In the genomic region with DNA sequence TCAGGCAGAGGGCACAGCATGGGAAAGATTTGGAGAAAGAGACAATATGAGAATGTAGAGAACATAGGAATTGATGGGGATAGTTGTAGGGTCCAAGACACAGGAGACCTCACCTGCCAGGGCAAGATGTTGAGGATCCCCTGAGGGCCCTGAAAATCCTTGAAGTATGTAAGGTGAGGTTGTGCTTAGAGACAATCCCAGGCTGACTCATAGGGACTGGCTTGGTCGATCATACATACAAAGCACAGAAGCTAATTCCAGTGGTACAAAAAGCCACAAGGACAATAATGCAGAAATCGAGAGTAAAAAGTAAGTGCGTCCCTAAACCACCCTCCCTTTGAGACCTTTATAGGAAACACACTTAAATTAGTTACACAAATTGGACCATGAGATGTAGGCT, we compare ENCODE assay signal across 28 cellular contexts.
A peak's percentile ranks its signal among the peaks of the same experiment; 100 is the strongest.
DNase-seq lines count a peak whose midpoint lies in the region; ATAC-seq, FAIRE-seq and TF ChIP-seq lines count a peak whose summit lies in the region.
"Had no signal": no experiment of that assay in that cellular context is flagged by ENCODE, and none has a peak within 500 bp of the region (broad histone marks: within the 10 kb centered on the region; RNA-seq: fewer than 3 reads in every experiment).

No MANE protein-coding gene starts in this region.

- no peak for TF ChIP-seq EP300 in A549 (IDR thresholded peaks at IDR 0.05)

- ATAC-seq in A549, result no peak
- peak; percentile 73 for ATAC-seq in RWPE2 (ENCODE audit: low read depth)
- ATAC-seq in GM21576 (IDR thresholded peaks at IDR 0.05; ENCODE audit: unreplicated experiment), result no peak
- ATAC-seq: GM12878 had no signal

- H3K9me3 ChIP-seq in A549, result 0 out of 3 replicates have a peak, but pooled peaks cover 5% of the 10 kb centered on the region
- H3K9me3 ChIP-seq in RWPE2 (ENCODE audit: severe bottlenecking), result no peaks in the 10 kb centered on the region
- H3K9me3 ChIP-seq: BLaER1, HAP-1, Peyer's patch, SK-N-SH had no signal

- CTCF ChIA-PET in A549 (lab: Yijun Ruan, JAX), result no interaction called here

- 64% methylated on average over 3 of the region's 3 CpGs for WGBS in A549 (ENCODE audit: missing lambda C conversion rate)

- H3K36me3 ChIP-seq in RWPE2 (ENCODE audit: low read depth), result no peaks in the 10 kb centered on the region
- H3K36me3 ChIP-seq: BLaER1, HAP-1, Peyer's patch had no signal

- FAIRE-seq in A549 (lab: Jason Lieb, UNC), result no peak
- FAIRE-seq: G401.6, GM12878 had no signal

- POLR2A ChIA-PET in A549 (lab: Yijun Ruan, JAX), result no interaction called here

- H3K4me2 ChIP-seq in A549, result no peak overlapping the region
- H3K4me2 ChIP-seq: BLaER1, SK-N-SH had no signal

- TF ChIP-seq POLR2A in A549 (IDR thresholded peaks at IDR 0.05; ENCODE audit: low read length), result no peak

- H3K27ac ChIP-seq in A549, result peak overlapping the region; percentile 48 to 78; a peak in 5 of 6 replicates
- H3K27ac ChIP-seq in RWPE2 (ENCODE audit: poor library complexity, severe bottlenecking), result no peak overlapping the region
- H3K27ac ChIP-seq: BLaER1, Peyer's patch had no signal

- no peak for TF ChIP-seq RAD21 in A549 (conservative IDR thresholded peaks at IDR 0.05 in 1 of 2, IDR thresholded peaks at IDR 0.05 in 1 of 2)

- H3K4me1 ChIP-seq in A549 (peaks cover 32% of the 10 kb centered on the region), RWPE2 (ENCODE audit: insufficient read depth, poor library complexity, severe bottlenecking) (peaks cover under 1% of the 10 kb centered on the region)
- H3K4me1 ChIP-seq: HAP-1, Peyer's patch had no signal

- no peak for TF ChIP-seq CTCF in A549 (IDR thresholded peaks at IDR 0.05)
- no peak for TF ChIP-seq CTCF in RWPE2 (IDR thresholded peaks at IDR 0.05; ENCODE audit: poor library complexity, severe bottlenecking)
- no peak for TF ChIP-seq CTCF in epithelial cell of esophagus (IDR thresholded peaks at IDR 0.05; ENCODE audit: insufficient read depth, low read depth, low read length, missing control alignments)

- H3K27me3 ChIP-seq in RWPE2 (ENCODE audit: insufficient read depth, poor library complexity, severe bottlenecking), result no peaks in the 10 kb centered on the region
- H3K27me3 ChIP-seq: BLaER1, Peyer's patch had no signal

- H3K4me3 ChIP-seq in A549, result no peak overlapping the region
- H3K4me3 ChIP-seq in RWPE2 (ENCODE audit: severe bottlenecking), result no peak overlapping the region
- H3K4me3 ChIP-seq in epithelial cell of esophagus (ENCODE audit: low read length), result no peak overlapping the region
- H3K4me3 ChIP-seq: BLaER1, GM12878, HAP-1, Peyer's patch had no signal

- no peak for DNase-seq in A549 (ENCODE audit: low read depth in 1 of 2, low spot score in 1 of 2)
- DNase-seq in RWPE2 (ENCODE audit: low spot score), result no peak
- DNase-seq in epithelial cell of esophagus (ENCODE audit: low read depth), result peak; percentile 76
- DNase-seq in kidney glomerular epithelial cell (lab: John Stamatoyannopoulos, UW), result peak; percentile 33
- DNase-seq in islet precursor cell, result no peak
- no peak for DNase-seq in NCI-H1092 (lab: John Stamatoyannopoulos, UW)
- DNase-seq in OCI-M1 (lab: John Stamatoyannopoulos, UW), result no peak
- DNase-seq: 8988T; CD4-positive, alpha-beta T cell; GOT3; HFFc6; IMR-90; KG1; NCI-H1048; NCI-H1417 treated with DMSO at 0.1 percent for 48 hours; NCI-H187; NCI-H2081 treated with DMSO at 0.1 percent for 48 hours; NCI-H2171; NCI-H226; NCI-H510A; NCI-H69; Peyer's patch; SK-N-SH had no signal

TF ChIP-seq in A549, 52 proteins besides CTCF, POLR2A, EP300 and RAD21:
- TF ChIP-seq CHD2 (IDR thresholded peaks at IDR 0.05; ENCODE audit: low read length, partially characterized antibody) (no peak), HDAC2 (IDR thresholded peaks at IDR 0.05) (no peak), MYC (IDR thresholded peaks at IDR 0.05; ENCODE audit: borderline replicate concordance, low read length) (no peak)
- TF ChIP-seq, protein P1, sequence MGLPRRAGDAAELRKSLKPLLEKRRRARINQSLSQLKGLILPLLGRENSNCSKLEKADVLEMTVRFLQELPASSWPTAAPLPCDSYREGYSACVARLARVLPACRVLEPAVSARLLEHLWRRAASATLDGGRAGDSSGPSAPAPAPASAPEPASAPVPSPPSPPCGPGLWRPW (IDR thresholded peaks at IDR 0.05), result no peak

Comparison
In these comparisons a context has a peak if more than half of its experiments do, and no peak if none do; other contexts are left out.
1. DNase-seq: peak in epithelial cell of esophagus (single experiment) and kidney glomerular epithelial cell (single experiment); none in A549 (0 of 2), RWPE2 (single experiment), islet precursor cell (single experiment), NCI-H1092 (single experiment) and OCI-M1 (single experiment).